In the genomic region with DNA sequence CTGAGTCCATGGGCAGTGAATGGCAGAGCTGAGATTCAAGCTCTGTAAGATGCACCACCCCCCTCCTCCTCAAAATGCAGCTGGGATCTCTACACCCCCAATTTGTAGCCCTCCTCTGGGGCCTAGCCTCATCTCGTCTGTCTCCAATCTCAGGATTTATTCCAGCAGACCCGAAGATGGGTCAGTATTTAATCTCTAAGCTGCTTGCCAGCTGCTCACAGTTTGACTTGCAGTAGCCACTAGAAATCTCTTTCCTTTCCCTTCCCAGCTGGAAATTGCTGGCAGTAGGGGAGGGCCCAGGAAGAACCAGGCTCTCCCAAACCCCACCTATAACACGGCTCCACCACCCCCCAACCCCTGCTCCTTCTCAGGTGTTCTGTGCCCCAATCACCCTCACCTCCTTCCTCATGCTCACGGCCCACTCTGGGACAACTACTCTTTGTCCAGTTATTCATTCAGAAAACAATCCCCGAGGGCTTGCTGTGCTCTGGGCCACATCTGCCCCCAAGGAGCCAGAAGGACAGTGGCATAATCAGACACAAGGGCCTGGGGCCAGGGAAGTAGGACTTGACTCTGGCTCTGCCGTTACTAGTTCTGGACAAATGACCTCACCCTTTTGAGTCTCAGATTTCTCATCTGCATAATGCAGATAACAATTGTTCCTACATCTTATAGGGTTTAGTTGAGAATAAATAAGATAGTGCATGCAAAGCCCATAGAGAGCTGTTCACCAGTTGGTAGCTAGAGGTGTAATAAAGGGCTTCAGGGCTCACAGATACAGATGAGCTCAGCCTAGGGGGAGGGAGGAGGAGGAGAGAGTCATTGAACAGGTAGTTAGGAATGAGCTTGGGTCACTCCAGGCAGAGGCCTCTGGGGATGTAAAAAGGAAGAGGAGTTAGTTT, we compare ENCODE assay signal across 18 cellular contexts. TPM values are rescaled to one million over a fixed set of nuclear protein-coding genes. Genes with fewer than 3 reads are reported as not detected.
DNase-seq lines count a peak whose midpoint lies in the region; ATAC-seq and TF ChIP-seq lines count a peak whose summit lies in the region.
"Had no signal": no experiment of that assay in that cellular context is flagged by ENCODE, and none has a peak within 500 bp of the region (broad histone marks: within the 10 kb centered on the region; RNA-seq: fewer than 3 reads in every experiment).

No MANE protein-coding gene starts in this region.

- H3K36me3 Mint-ChIP-seq in activated naive CD4-positive, alpha-beta T cell treated with anti-CD3 and anti-CD28 coated beads, Interleukin-2, amount 50 U/mL, for 24 hours: peaks cover 3% of the 10 kb centered on the region
- no peaks in the 10 kb centered on the region for H3K36me3 Mint-ChIP-seq in activated naive CD4-positive, alpha-beta T cell treated with anti-CD3 and anti-CD28 coated beads, Interleukin-2, amount 10 ng/mL, durations not matched to agents 7 days and 5 days

- H3K4me1 ChIP-seq in ovary (ENCODE audit: insufficient read depth): no peaks in the 10 kb centered on the region
- H3K4me1 ChIP-seq: ascending aorta had no signal

- no peaks in the 10 kb centered on the region for H3K27me3 ChIP-seq in ovary
- H3K27me3 ChIP-seq: ascending aorta had no signal

- CTCF ChIA-PET in activated naive CD4-positive, alpha-beta T cell treated with anti-CD3 and anti-CD28 coated beads, Interleukin-2, amount 10 ng/mL, durations not matched to agents 7 days and 5 days (lab: Charles Lee): interaction anchor here (0.7 to 2.5 kb wide), 2 partner anchors 213 to 502 kb away, joined by 3 to 7 read pairs; no protein-coding TSS in a partner anchor

- H3K4me3 Mint-ChIP-seq in activated naive CD4-positive, alpha-beta T cell treated with anti-CD3 and anti-CD28 coated beads, Interleukin-2, amount 50 U/mL, for 24 hours: no peak overlapping the region
- H3K4me3 Mint-ChIP-seq in activated naive CD4-positive, alpha-beta T cell treated with anti-CD3 and anti-CD28 coated beads, Interleukin-2, amount 10 ng/mL, durations not matched to agents 7 days and 5 days: no peak overlapping the region
- H3K4me3 Mint-ChIP-seq: activated T-helper 1 cell treated with anti-CD3 and anti-CD28 coated beads, Interleukin-12 subunit alpha, Interleukin-12 subunit beta, Interleukin-2, Interleukin-4 antibody, amounts not matched to agents 30 ng/mL and 10 ng/mL and 1 ng/mL, durations not matched to agents 14 hours and 24 hours and 36 hours; stimulated activated naive CD8-positive, alpha-beta T cell treated with anti-CD3 and anti-CD28 coated beads, Interleukin-15, amount 100 ng/mL, for 72 hours had no signal

- TF ChIP-seq EP300 in ovary (IDR thresholded peaks at IDR 0.05): no peak

- H3K27me3 Mint-ChIP-seq in activated naive CD4-positive, alpha-beta T cell treated with anti-CD3 and anti-CD28 coated beads, Interleukin-2, amount 50 U/mL, for 24 hours: peaks cover 33% of the 10 kb centered on the region
- peaks cover 58% of the 10 kb centered on the region for H3K27me3 Mint-ChIP-seq in activated naive CD4-positive, alpha-beta T cell treated with anti-CD3 and anti-CD28 coated beads, Interleukin-2, amount 10 ng/mL, durations not matched to agents 7 days and 5 days

- no peaks in the 10 kb centered on the region for H3K36me3 ChIP-seq in ovary
- H3K36me3 ChIP-seq: ascending aorta had no signal

- no peak for TF ChIP-seq POLR2A in ovary (IDR thresholded peaks at IDR 0.05)

- WGBS in ovary, 3 donors: 25 to 37% (median 27%) methylated on average over 6 of the region's 6 CpGs

- intact Hi-C loops in ovary (cut with DNase I): no loop called here

- H3K4me3 ChIP-seq in fibroblast of the aortic adventitia (ENCODE audit: low read depth, low read length) (no peak overlapping the region), ovary (no peak overlapping the region)
- H3K4me3 ChIP-seq: ascending aorta, dorsolateral prefrontal cortex had no signal

- peaks cover 0 to 3% of the 10 kb centered on the region in 2 donors for H3K9me3 ChIP-seq in ovary

- H3K4me1 Mint-ChIP-seq in activated naive CD4-positive, alpha-beta T cell treated with anti-CD3 and anti-CD28 coated beads, Interleukin-2, amount 50 U/mL, for 24 hours: no peaks in the 10 kb centered on the region
- H3K4me1 Mint-ChIP-seq in activated naive CD4-positive, alpha-beta T cell treated with anti-CD3 and anti-CD28 coated beads, Interleukin-2, amount 10 ng/mL, durations not matched to agents 7 days and 5 days: no peaks in the 10 kb centered on the region

- no peak overlapping the region for H3K27ac ChIP-seq in ovary
- H3K27ac ChIP-seq: ascending aorta, dorsolateral prefrontal cortex had no signal

- DNase-seq in activated naive CD4-positive, alpha-beta T cell treated with anti-CD3 and anti-CD28 coated beads, Interleukin-2, amount 10 ng/mL, durations not matched to agents 7 days and 5 days: no peak
- DNase-seq in RPMI7951 (ENCODE audit: low read depth) (peak; percentile 45), fibroblast of the aortic adventitia (ENCODE audit: low read depth) (peak; percentile 12), ovary (no peak)
- DNase-seq in stimulated activated CD4-positive, alpha-beta T cell treated with anti-CD3 and anti-CD28 coated beads, Interleukin-12 subunit alpha, Interleukin-12 subunit beta, amount 100 ng/mL, for 4 hours: no peak
- DNase-seq in stimulated activated naive CD4-positive, alpha-beta T cell (lab: John Stamatoyannopoulos, UW): no peak
- DNase-seq: ACHN; dorsolateral prefrontal cortex; NCI-H446; nucleus accumbens; RPMI8226; stimulated activated naive CD8-positive, alpha-beta T cell treated with anti-CD3 and anti-CD28 coated beads, Interleukin-15, amount 100 ng/mL, for 72 hours had no signal

- TF ChIP-seq CTCF in fibroblast of the aortic adventitia (IDR thresholded peaks at IDR 0.05; ENCODE audit: insufficient read depth, low read length): no peak
- TF ChIP-seq CTCF in ovary (IDR thresholded peaks at IDR 0.05): no peak

- no peak for ATAC-seq in GM19397 (IDR thresholded peaks at IDR 0.05; ENCODE audit: unreplicated experiment)
- ATAC-seq: stimulated activated naive CD8-positive, alpha-beta T cell treated with anti-CD3 and anti-CD28 coated beads, Interleukin-15, amount 100 ng/mL, for 72 hours had no signal

- H3K9me3 Mint-ChIP-seq in activated naive CD4-positive, alpha-beta T cell treated with anti-CD3 and anti-CD28 coated beads, Interleukin-2, amount 50 U/mL, for 24 hours: no peaks in the 10 kb centered on the region
- H3K9me3 Mint-ChIP-seq in activated naive CD4-positive, alpha-beta T cell treated with anti-CD3 and anti-CD28 coated beads, Interleukin-2, amount 10 ng/mL, durations not matched to agents 7 days and 5 days: peaks cover 4% of the 10 kb centered on the region

- H3K27ac Mint-ChIP-seq in activated naive CD4-positive, alpha-beta T cell treated with anti-CD3 and anti-CD28 coated beads, Interleukin-2, amount 50 U/mL, for 24 hours: peak overlapping the region; percentile 14
- no peak overlapping the region for H3K27ac Mint-ChIP-seq in activated naive CD4-positive, alpha-beta T cell treated with anti-CD3 and anti-CD28 coated beads, Interleukin-2, amount 10 ng/mL, durations not matched to agents 7 days and 5 days
- H3K27ac Mint-ChIP-seq: activated T-helper 1 cell treated with anti-CD3 and anti-CD28 coated beads, Interleukin-12 subunit alpha, Interleukin-12 subunit beta, Interleukin-2, Interleukin-4 antibody, amounts not matched to agents 30 ng/mL and 10 ng/mL and 1 ng/mL, durations not matched to agents 14 hours and 24 hours and 36 hours; stimulated activated naive CD8-positive, alpha-beta T cell treated with anti-CD3 and anti-CD28 coated beads, Interleukin-15, amount 100 ng/mL, for 72 hours had no signal

RNA-seq across cellular contexts. Expression of a gene that starts 1.3 kb away (rescaled TPM):
- not detected in 2 replicates for total RNA-seq in RPMI7951 (2014; rRNA removed; shearing (Covaris generic))
- not detected in 2 replicates for total RNA-seq in fibroblast of the aortic adventitia (ENCODE audit: low replicate concordance)
- total RNA-seq in ovary: not detected
- not detected for polyA plus RNA-seq in ovary
- total RNA-seq: activated T-helper 1 cell treated with anti-CD3 and anti-CD28 coated beads, Interleukin-12 subunit alpha, Interleukin-12 subunit beta, Interleukin-2, Interleukin-4 antibody, amounts not matched to agents 30 ng/mL and 10 ng/mL and 1 ng/mL, durations not matched to agents 14 hours and 24 hours and 36 hours; ascending aorta; skeletal muscle tissue; T-helper 2 cell treated with Interferon-gamma antibody and Interleukin-4, amounts not matched to agents 100 ng/mL and 5 ng/mL, for 36 hours had no signal

RNA-seq across cellular contexts. Expression of a gene that starts 44.2 kb away (rescaled TPM):
- total RNA-seq in RPMI7951 (2014; rRNA removed; shearing (Covaris generic)): 0.48 TPM in 1 of 2 replicates, not detected in the other
- not detected in 2 replicates for total RNA-seq in fibroblast of the aortic adventitia (ENCODE audit: low replicate concordance)
- total RNA-seq in ovary: not detected
- not detected for polyA plus RNA-seq in ovary
- total RNA-seq: activated T-helper 1 cell treated with anti-CD3 and anti-CD28 coated beads, Interleukin-12 subunit alpha, Interleukin-12 subunit beta, Interleukin-2, Interleukin-4 antibody, amounts not matched to agents 30 ng/mL and 10 ng/mL and 1 ng/mL, durations not matched to agents 14 hours and 24 hours and 36 hours; ascending aorta; skeletal muscle tissue; T-helper 2 cell treated with Interferon-gamma antibody and Interleukin-4, amounts not matched to agents 100 ng/mL and 5 ng/mL, for 36 hours had no signal

RNA-seq across cellular contexts. Expression of a gene that starts 47.9 kb away (rescaled TPM):
- 95.1 and 126 TPM in 2 replicates for total RNA-seq in RPMI7951 (2014; rRNA removed; shearing (Covaris generic))
- total RNA-seq in fibroblast of the aortic adventitia (ENCODE audit: low replicate concordance) (60.3 and 104 TPM in 2 replicates), ovary (10 to 100 TPM; 56.1 to 76.1 (median 65.7) TPM)
- polyA plus RNA-seq in ovary: 10 to 100 TPM; 45.7 to 69.5 TPM

Comparison
In these comparisons a context has a peak if more than half of its experiments do, and no peak if none do; other contexts are left out.
1. DNase-seq: peak in RPMI7951 (single experiment) and fibroblast of the aortic adventitia (single experiment); none in activated naive CD4-positive, alpha-beta T cell treated with anti-CD3 and anti-CD28 coated beads, Interleukin-2, amount 10 ng/mL, durations not matched to agents 7 days and 5 days (single experiment), ovary (0 of 5), stimulated activated CD4-positive, alpha-beta T cell treated with anti-CD3 and anti-CD28 coated beads, Interleukin-12 subunit alpha, Interleukin-12 subunit beta, amount 100 ng/mL, for 4 hours (single experiment) and stimulated activated naive CD4-positive, alpha-beta T cell (0 of 6).